7 cellular contexts compared by ENCODE assay signal in the genomic region with DNA sequence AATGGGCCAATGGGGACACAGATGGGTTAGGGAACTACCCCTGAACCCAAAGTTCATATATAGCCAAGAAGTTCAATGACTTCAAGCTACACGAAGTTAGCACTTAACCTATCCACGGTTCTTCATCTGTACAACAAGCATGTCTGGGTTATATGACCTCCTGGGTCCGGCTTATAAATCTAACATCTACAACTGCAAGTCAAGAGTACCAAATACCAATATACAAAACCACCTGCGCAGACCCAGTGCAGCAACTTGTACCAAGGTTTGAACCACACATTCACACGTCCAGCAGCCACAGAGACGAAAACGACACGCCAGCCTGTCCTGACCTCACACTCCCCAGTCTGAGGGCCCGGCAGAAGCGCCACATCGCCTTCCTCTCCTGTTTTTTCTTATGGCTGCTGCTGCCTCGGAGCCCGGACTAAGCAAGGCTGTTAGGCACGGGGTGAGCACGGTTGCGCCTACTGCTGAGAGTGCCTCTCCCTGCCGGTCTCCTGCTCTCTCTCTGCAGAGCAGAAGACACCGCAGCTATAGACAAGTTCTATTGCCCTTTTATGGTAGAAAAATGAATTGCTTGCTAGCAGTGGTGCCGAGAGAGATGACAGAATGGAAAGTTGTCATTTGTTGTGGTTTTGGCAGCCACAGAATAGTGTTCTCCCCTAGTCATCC.
A peak's percentile ranks its signal among the peaks of the same experiment; 100 is the strongest.
DNase-seq lines count a peak whose midpoint lies in the region; ATAC-seq and TF ChIP-seq lines count a peak whose summit lies in the region.

No MANE protein-coding gene starts in this region.

- H3K27me3 Mint-ChIP-seq in effector memory CD8-positive, alpha-beta T cell, result no peaks in the 10 kb centered on the region
- H3K27me3 Mint-ChIP-seq in osteocyte (ENCODE audit: unreplicated experiment), result no peaks in the 10 kb centered on the region

- in situ Hi-C loops in GM18951 (cut with MboI; ENCODE audit: low sequenced_read_pairs, unreplicated experiment), result no loop called here

- peak overlapping the region; percentile 57 to 95 for H3K27ac Mint-ChIP-seq in effector memory CD8-positive, alpha-beta T cell
- H3K27ac Mint-ChIP-seq in osteocyte (ENCODE audit: unreplicated experiment), result peak overlapping the region; percentile 99

- no peaks in the 10 kb centered on the region for H3K27me3 ChIP-seq in thymus (ENCODE audit: control insufficient read depth, insufficient read depth)

- H3K9me3 ChIP-seq in thymus (ENCODE audit: control insufficient read depth), result no peaks in the 10 kb centered on the region

- WGBS in thymus, result 25% methylated on average over 19 of the region's 19 CpGs

- no peaks in the 10 kb centered on the region for H3K9me3 Mint-ChIP-seq in effector memory CD8-positive, alpha-beta T cell
- no peaks in the 10 kb centered on the region for H3K9me3 Mint-ChIP-seq in osteocyte (ENCODE audit: unreplicated experiment)

- peaks cover 4% of the 10 kb centered on the region for H3K36me3 ChIP-seq in thymus (ENCODE audit: control insufficient read depth, insufficient read depth)

- TF ChIP-seq POLR2A in GM18951 (IDR thresholded peaks at IDR 0.05; ENCODE audit: extremely low read depth, insufficient read depth, insufficient read length), result peak; percentile 91

- peaks cover 46 to 65% of the 10 kb centered on the region in 2 donors for H3K4me1 Mint-ChIP-seq in effector memory CD8-positive, alpha-beta T cell (ENCODE audit: low read depth in 2 of 2)
- peaks cover 99% of the 10 kb centered on the region for H3K4me1 Mint-ChIP-seq in osteocyte (ENCODE audit: unreplicated experiment)

- TF ChIP-seq CTCF in osteocyte (IDR thresholded peaks at IDR 0.05), result no peak

- peaks cover 38% of the 10 kb centered on the region for H3K4me1 ChIP-seq in thymus (ENCODE audit: control insufficient read depth, insufficient read depth, low read length)

- H3K27ac ChIP-seq in thymus (ENCODE audit: low read depth), result peak overlapping the region; percentile 92

- peak overlapping the region; percentile 44 for H3K4me3 ChIP-seq in thymus (ENCODE audit: low read length)

- DNase-seq in activated CD4-positive, alpha-beta T cell treated with anti-CD3 and anti-CD28 coated beads, Interleukin-2, amount 50 U/mL, for 48 hours, result peak; percentile 60 to 75
- DNase-seq in effector memory CD8-positive, alpha-beta T cell, result peak; percentile 40 to 54 (median 42)
- DNase-seq in osteocyte (ENCODE audit: extremely low spot score, unreplicated experiment), result peak; percentile 86
- DNase-seq in NCI-H1105 (lab: John Stamatoyannopoulos, UW), result no peak

- H3K4me3 Mint-ChIP-seq in effector memory CD8-positive, alpha-beta T cell, result peak overlapping the region; percentile 77 to 90
- peak overlapping the region; percentile 68 for H3K4me3 Mint-ChIP-seq in osteocyte (ENCODE audit: unreplicated experiment)

- ATAC-seq in HG03442 (IDR thresholded peaks at IDR 0.05; ENCODE audit: unreplicated experiment), result peak; percentile 32
- ATAC-seq in effector memory CD8-positive, alpha-beta T cell (replicated peaks), result peak; percentile 72

- H3K36me3 Mint-ChIP-seq in effector memory CD8-positive, alpha-beta T cell (ENCODE audit: insufficient read depth), result peaks cover 11% of the 10 kb centered on the region
- H3K36me3 Mint-ChIP-seq in osteocyte (ENCODE audit: unreplicated experiment), result peaks cover 5% of the 10 kb centered on the region
